In the genomic region with DNA sequence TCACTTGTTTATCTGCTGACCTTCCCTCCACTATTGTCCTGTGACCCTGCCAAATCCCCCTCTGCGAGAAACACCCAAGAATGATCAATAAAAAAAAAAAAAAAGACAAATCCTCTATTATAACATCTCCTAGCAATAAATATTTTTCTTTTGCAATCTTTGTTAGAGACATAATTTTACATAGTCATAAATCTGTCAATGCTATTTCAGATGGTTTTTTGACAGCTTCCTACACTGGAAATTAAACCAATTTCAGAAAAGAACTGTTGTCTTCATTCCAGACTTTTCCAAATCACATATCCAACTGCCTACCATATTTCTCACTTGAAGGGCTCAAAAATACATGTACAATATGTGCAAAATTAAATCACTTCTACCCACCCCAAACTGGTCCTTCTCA, we compare ENCODE assay signal across 2 cellular contexts.
TF ChIP-seq lines count a peak whose summit lies in the region.

No MANE protein-coding gene starts in this region.

TF ChIP-seq in WTC11, 78 proteins besides CTCF, POLR2A, EP300 and RAD21:
- TF ChIP-seq, protein P1, sequence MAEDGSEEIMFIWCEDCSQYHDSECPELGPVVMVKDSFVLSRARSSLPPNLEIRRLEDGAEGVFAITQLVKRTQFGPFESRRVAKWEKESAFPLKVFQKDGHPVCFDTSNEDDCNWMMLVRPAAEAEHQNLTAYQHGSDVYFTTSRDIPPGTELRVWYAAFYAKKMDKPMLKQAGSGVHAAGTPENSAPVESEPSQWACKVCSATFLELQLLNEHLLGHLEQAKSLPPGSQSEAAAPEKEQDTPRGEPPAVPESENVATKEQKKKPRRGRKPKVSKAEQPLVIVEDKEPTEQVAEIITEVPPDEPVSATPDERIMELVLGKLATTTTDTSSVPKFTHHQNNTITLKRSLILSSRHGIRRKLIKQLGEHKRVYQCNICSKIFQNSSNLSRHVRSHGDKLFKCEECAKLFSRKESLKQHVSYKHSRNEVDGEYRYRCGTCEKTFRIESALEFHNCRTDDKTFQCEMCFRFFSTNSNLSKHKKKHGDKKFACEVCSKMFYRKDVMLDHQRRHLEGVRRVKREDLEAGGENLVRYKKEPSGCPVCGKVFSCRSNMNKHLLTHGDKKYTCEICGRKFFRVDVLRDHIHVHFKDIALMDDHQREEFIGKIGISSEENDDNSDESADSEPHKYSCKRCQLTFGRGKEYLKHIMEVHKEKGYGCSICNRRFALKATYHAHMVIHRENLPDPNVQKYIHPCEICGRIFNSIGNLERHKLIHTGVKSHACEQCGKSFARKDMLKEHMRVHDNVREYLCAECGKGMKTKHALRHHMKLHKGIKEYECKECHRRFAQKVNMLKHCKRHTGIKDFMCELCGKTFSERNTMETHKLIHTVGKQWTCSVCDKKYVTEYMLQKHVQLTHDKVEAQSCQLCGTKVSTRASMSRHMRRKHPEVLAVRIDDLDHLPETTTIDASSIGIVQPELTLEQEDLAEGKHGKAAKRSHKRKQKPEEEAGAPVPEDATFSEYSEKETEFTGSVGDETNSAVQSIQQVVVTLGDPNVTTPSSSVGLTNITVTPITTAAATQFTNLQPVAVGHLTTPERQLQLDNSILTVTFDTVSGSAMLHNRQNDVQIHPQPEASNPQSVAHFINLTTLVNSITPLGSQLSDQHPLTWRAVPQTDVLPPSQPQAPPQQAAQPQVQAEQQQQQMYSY (CRISPR knock-in tag; IDR thresholded peaks at IDR 0.05), result no peak
- TF ChIP-seq RORB (CRISPR knock-in tag; IDR thresholded peaks at IDR 0.05), result no peak
- no peak for TF ChIP-seq SOX15 (CRISPR knock-in tag; IDR thresholded peaks at IDR 0.05)
- no peak for TF ChIP-seq FOXJ3 (CRISPR knock-in tag; IDR thresholded peaks at IDR 0.05; ENCODE audit: borderline replicate concordance)

TF ChIP-seq in H1, 55 proteins besides CTCF, POLR2A, EP300 and RAD21:
- TF ChIP-seq TAF7 (optimal IDR thresholded peaks at IDR 0.05; ENCODE audit: borderline replicate concordance, low read depth, low read length) (no peak), CREB1 (IDR thresholded peaks at IDR 0.05) (no peak), NANOG (IDR thresholded peaks at IDR 0.05; ENCODE audit: insufficient read depth, low read depth, low read length, poor library complexity, severe bottlenecking) (no peak), EGR1 (IDR thresholded peaks at IDR 0.05; ENCODE audit: borderline replicate concordance, low read depth, low read length) (no peak)
- TF ChIP-seq, protein P2, sequence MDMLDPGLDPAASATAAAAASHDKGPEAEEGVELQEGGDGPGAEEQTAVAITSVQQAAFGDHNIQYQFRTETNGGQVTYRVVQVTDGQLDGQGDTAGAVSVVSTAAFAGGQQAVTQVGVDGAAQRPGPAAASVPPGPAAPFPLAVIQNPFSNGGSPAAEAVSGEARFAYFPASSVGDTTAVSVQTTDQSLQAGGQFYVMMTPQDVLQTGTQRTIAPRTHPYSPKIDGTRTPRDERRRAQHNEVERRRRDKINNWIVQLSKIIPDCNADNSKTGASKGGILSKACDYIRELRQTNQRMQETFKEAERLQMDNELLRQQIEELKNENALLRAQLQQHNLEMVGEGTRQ (IDR thresholded peaks at IDR 0.05; ENCODE audit: low read length), result no peak
